In the genomic region with DNA sequence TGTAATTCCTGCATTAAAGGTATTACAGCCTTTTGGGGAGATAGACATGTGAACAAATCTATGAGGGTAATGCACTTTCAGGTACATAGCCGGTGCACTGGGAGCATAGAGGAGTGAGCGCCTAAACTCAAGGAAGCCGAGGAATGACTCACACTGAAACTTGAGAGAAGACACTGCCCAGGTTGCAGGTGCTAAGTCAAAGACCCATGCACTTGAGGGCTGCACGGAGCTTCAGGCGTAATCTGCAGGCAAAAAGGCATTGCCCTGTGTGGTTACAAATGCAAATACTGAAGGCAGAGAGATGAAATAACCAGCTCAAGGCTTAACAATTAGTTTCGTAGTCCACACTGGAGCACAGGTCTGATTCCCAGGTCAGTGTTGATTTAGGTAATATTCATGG, we compare ENCODE assay signal across 1 cellular context.
TF ChIP-seq lines count a peak whose summit lies in the region.

No MANE protein-coding gene starts in this region.

TF ChIP-seq in GM23338, 12 proteins besides CTCF, POLR2A, EP300 and RAD21 (continued from another document):
- TF ChIP-seq, protein P1, sequence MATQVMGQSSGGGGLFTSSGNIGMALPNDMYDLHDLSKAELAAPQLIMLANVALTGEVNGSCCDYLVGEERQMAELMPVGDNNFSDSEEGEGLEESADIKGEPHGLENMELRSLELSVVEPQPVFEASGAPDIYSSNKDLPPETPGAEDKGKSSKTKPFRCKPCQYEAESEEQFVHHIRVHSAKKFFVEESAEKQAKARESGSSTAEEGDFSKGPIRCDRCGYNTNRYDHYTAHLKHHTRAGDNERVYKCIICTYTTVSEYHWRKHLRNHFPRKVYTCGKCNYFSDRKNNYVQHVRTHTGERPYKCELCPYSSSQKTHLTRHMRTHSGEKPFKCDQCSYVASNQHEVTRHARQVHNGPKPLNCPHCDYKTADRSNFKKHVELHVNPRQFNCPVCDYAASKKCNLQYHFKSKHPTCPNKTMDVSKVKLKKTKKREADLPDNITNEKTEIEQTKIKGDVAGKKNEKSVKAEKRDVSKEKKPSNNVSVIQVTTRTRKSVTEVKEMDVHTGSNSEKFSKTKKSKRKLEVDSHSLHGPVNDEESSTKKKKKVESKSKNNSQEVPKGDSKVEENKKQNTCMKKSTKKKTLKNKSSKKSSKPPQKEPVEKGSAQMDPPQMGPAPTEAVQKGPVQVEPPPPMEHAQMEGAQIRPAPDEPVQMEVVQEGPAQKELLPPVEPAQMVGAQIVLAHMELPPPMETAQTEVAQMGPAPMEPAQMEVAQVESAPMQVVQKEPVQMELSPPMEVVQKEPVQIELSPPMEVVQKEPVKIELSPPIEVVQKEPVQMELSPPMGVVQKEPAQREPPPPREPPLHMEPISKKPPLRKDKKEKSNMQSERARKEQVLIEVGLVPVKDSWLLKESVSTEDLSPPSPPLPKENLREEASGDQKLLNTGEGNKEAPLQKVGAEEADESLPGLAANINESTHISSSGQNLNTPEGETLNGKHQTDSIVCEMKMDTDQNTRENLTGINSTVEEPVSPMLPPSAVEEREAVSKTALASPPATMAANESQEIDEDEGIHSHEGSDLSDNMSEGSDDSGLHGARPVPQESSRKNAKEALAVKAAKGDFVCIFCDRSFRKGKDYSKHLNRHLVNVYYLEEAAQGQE (IDR thresholded peaks at IDR 0.05; ENCODE audit: unreplicated experiment), result no peak
- no peak for TF ChIP-seq POLR2AphosphoS5 (IDR thresholded peaks at IDR 0.05; ENCODE audit: low read depth)
